Comparison of ENCODE assay signal across 1 cellular context in genomic region chr17:33038740-33039139, GRCh38.
TF ChIP-seq lines count a peak whose summit lies in the region.

No MANE protein-coding gene starts in this region.

TF ChIP-seq in GM12878, 131 proteins besides CTCF, POLR2A, EP300 and RAD21 (continued from another document):
- TF ChIP-seq TCF7 (IDR thresholded peaks at IDR 0.05; ENCODE audit: borderline replicate concordance), result no peak
- no peak for TF ChIP-seq CREM (IDR thresholded peaks at IDR 0.05; ENCODE audit: low read depth)
- no peak for TF ChIP-seq ASH2L (IDR thresholded peaks at IDR 0.05; ENCODE audit: borderline replicate concordance, low read depth)
- no peak for TF ChIP-seq CHD1 (IDR thresholded peaks at IDR 0.05; ENCODE audit: low read depth, low read length)
- TF ChIP-seq KAT2A (conservative IDR thresholded peaks at IDR 0.05; ENCODE audit: control insufficient read depth, low read depth, low read length), result no peak
- TF ChIP-seq NR2C2 (IDR thresholded peaks at IDR 0.05; ENCODE audit: borderline replicate concordance, control insufficient read depth, insufficient read length, low read depth), result no peak
- TF ChIP-seq RB1 (IDR thresholded peaks at IDR 0.05; ENCODE audit: borderline replicate concordance), result no peak
- TF ChIP-seq USF2 (IDR thresholded peaks at IDR 0.05; ENCODE audit: borderline replicate concordance, low read depth, low read length), result no peak
- TF ChIP-seq SKIL (IDR thresholded peaks at IDR 0.05; ENCODE audit: low read depth, poor library complexity, severe bottlenecking), result no peak
- no peak for TF ChIP-seq ZNF384 (IDR thresholded peaks at IDR 0.05; ENCODE audit: borderline replicate concordance, low read depth, low read length)
TF ChIP-seq in GM12878: peak in this region for 0.
